In genomic region chr4:206054-206453, GRCh38 we compare ENCODE assay signal across 26 cellular contexts.
"Had no signal": no experiment of that assay in that cellular context is flagged by ENCODE, and none has a peak within 500 bp of the region (broad histone marks: within the 10 kb centered on the region; RNA-seq: fewer than 3 reads in every experiment).

No MANE protein-coding gene starts in this region.

- H3K4me1 Mint-ChIP-seq: activated CD4-positive, alpha-beta T cell treated with anti-CD3 and anti-CD28 coated beads, Interleukin-2, amount 10 ng/mL, durations not matched to agents 24 days and 14 days; mesothelial cell of epicardium; nephron progenitor cell had no signal

- H3K4me3 ChIP-seq: gastroesophageal sphincter, pancreas, psoas muscle, stomach, thyroid gland, upper lobe of right lung had no signal

- H3K27ac Mint-ChIP-seq: activated CD4-positive, alpha-beta memory T cell treated with anti-CD3 and anti-CD28 coated beads for 36 hours; activated CD4-positive, alpha-beta T cell treated with anti-CD3 and anti-CD28 coated beads, Interleukin-2, amount 10 ng/mL, durations not matched to agents 24 days and 14 days; activated T-helper 17 cell treated with anti-CD3 and anti-CD28 coated beads, Interleukin-2, amount 50 U/mL, for 72 hours; mesothelial cell of epicardium; nephron progenitor cell; stimulated activated naive B cell treated with anti-CD40 and anti-IgM and Interleukin-4, amounts not matched to agents 10 μg/mL and 1 μg/mL and 100 μg/mL, for 72 hours; T-helper 17 cell had no signal

- H3K4me1 ChIP-seq: gastroesophageal sphincter, pancreas, psoas muscle, stomach, upper lobe of right lung had no signal

- H3K36me3 ChIP-seq: pancreas, thyroid gland, upper lobe of right lung had no signal

- H3K27me3 Mint-ChIP-seq: activated CD4-positive, alpha-beta memory T cell treated with anti-CD3 and anti-CD28 coated beads for 36 hours; activated CD4-positive, alpha-beta T cell treated with anti-CD3 and anti-CD28 coated beads, Interleukin-2, amount 10 ng/mL, durations not matched to agents 24 days and 14 days; activated T-helper 17 cell treated with anti-CD3 and anti-CD28 coated beads, Interleukin-2, amount 50 U/mL, for 72 hours; naive B cell; stimulated activated naive B cell treated with anti-CD40 and anti-IgM and Interleukin-4, amounts not matched to agents 10 μg/mL and 1 μg/mL and 100 μg/mL, for 72 hours; T-helper 17 cell had no signal

- H3K27ac ChIP-seq: gastroesophageal sphincter, pancreas, psoas muscle, stomach, thyroid gland, upper lobe of right lung, WERI-Rb-1 had no signal

- H3K27me3 ChIP-seq: gastroesophageal sphincter, pancreas, stomach, thyroid gland, upper lobe of right lung had no signal

- H3K9me3 ChIP-seq: pancreas, thyroid gland had no signal

- ATAC-seq: activated T-cell treated with anti-CD3 and anti-CD28 coated beads, Interleukin-2, amount 50 U/mL, for 4 hours; activated T-helper 17 cell treated with anti-CD3 and anti-CD28 coated beads, Interleukin-2, amount 50 U/mL, for 72 hours; gastroesophageal sphincter; pancreas; psoas muscle; stimulated activated naive B cell treated with anti-CD40 and anti-IgM and Interleukin-4, amounts not matched to agents 10 μg/mL and 1 μg/mL and 100 μg/mL, for 72 hours; T-helper 17 cell had no signal

- DNase-seq: activated CD4-positive, alpha-beta memory T cell treated with anti-CD3 and anti-CD28 coated beads for 36 hours; activated CD4-positive, CD25-positive, alpha-beta regulatory T cell treated with anti-CD3 and anti-CD28 coated beads, Interleukin-2, amount 50 U/mL, for 72 hours; activated gamma-delta T cell treated with Interleukin-2 at 50 U/mL for 16 hours; activated naive CD4-positive, alpha-beta T cell treated with anti-CD3 and anti-CD28 coated beads, Interleukin-2, amount 50 U/mL, for 16 hours; activated T-cell treated with anti-CD3 and anti-CD28 coated beads, Interleukin-2, amount 50 U/mL, for 4 hours; dermis blood vessel endothelial cell; effector CD8-positive, alpha-beta T cell; hippocampal formation; naive B cell; nephron progenitor cell; nucleus accumbens; psoas muscle; stimulated activated CD4-positive, alpha-beta T cell treated with anti-CD3 and anti-CD28 coated beads, Interleukin-15, amount 100 ng/mL, for 24 hours; stimulated activated CD4-positive, alpha-beta T cell treated with anti-CD3 and anti-CD28 coated beads, Interleukin-2, amount 100 ng/mL, for 24 hours; stimulated activated naive B cell treated with anti-CD40 and anti-IgM and Interleukin-4, amounts not matched to agents 10 μg/mL and 1 μg/mL and 100 μg/mL, for 72 hours; stomach; T-helper 17 cell; T1000; thyroid gland; upper lobe of right lung; WERI-Rb-1 had no signal

- H3K4me3 Mint-ChIP-seq: activated CD4-positive, alpha-beta memory T cell treated with anti-CD3 and anti-CD28 coated beads for 36 hours; activated CD4-positive, alpha-beta T cell treated with anti-CD3 and anti-CD28 coated beads, Interleukin-2, amount 10 ng/mL, durations not matched to agents 24 days and 14 days; activated T-cell treated with anti-CD3 and anti-CD28 coated beads, Interleukin-2, amount 50 U/mL, for 4 hours; activated T-helper 17 cell treated with anti-CD3 and anti-CD28 coated beads, Interleukin-2, amount 50 U/mL, for 72 hours; mesothelial cell of epicardium; nephron progenitor cell; stimulated activated naive B cell treated with anti-CD40 and anti-IgM and Interleukin-4, amounts not matched to agents 10 μg/mL and 1 μg/mL and 100 μg/mL, for 72 hours; T-helper 17 cell had no signal
